Comparison of ENCODE assay signal across 8 cellular contexts in the genomic region with DNA sequence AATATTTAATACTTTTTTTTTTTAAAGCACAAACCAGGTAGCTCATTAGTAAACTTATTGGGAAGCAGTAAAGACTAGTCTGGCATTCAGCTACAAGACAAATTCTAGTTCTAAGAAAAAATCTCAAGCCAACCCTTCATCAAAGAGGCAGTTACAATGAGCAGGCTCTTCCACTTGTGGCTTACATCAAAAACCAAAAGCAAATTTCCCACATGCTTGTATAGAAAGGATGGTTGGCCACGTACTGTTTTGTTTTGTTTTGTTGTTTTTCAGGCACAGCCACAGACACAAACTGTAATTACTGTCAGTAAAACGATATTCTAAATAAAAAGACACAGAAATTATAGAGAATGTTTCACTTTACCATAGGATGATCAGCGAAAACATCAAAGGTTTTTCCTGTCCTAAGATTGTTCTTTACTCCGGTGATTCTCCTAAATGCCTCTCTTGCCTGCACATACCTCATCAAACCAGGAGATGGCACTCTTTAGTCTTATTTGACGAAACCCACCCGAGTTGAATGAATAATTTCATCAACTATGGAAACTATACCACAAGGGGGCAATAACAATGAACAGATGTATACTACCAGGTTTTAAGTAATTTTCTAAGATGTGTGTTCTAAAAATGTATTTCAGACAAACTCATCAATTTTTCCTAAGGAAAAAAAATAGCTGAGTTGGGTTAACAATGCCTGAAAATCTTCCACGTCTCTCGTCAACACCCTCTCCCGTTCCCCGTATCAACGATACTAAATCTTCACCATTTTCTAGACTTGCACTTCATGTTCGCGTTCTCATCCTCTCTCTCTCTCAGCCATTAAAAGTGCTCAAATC. TPM values are rescaled to one million over a fixed set of nuclear protein-coding genes. Genes with fewer than 3 reads are reported as not detected.
DNase-seq lines count a peak whose midpoint lies in the region; ATAC-seq and TF ChIP-seq lines count a peak whose summit lies in the region.

No MANE protein-coding gene starts in this region.

- H3K36me3 ChIP-seq in esophagus muscularis mucosa, result no peaks in the 10 kb centered on the region
- no peaks in the 10 kb centered on the region for H3K36me3 ChIP-seq in upper lobe of right lung

- DNase-seq in AG10803 (ENCODE audit: low read depth) (peak; percentile 82), HS-5 (ENCODE audit: low read depth) (peak; percentile 74), NCI-H82 (lab: John Stamatoyannopoulos, UW) (peak; percentile 92), activated T-cell treated with anti-CD3 and anti-CD28 coated beads for 24 hours (ENCODE audit: low read depth) (peak; percentile 46), esophagus muscularis mucosa (ENCODE audit: extremely low spot score) (peak; percentile 93), upper lobe of right lung (no peak)
- DNase-seq in naive thymus-derived CD8-positive, alpha-beta T cell, result peak in 9 of 10 donors; percentile 33 to 84 (median 62)

- H3K9me3 ChIP-seq in esophagus muscularis mucosa, result no peaks in the 10 kb centered on the region
- no peaks in the 10 kb centered on the region for H3K9me3 ChIP-seq in upper lobe of right lung

- H3K27ac ChIP-seq in esophagus muscularis mucosa (replicated peaks in 1 of 4), result peak overlapping the region in 3 of 4 donors; percentile 29 to 39 (median 34)
- H3K27ac ChIP-seq in upper lobe of right lung, result no peak overlapping the region

- peaks cover 5 to 10% (median 8%) of the 10 kb centered on the region in 3 donors for H3K36me3 Mint-ChIP-seq in naive thymus-derived CD8-positive, alpha-beta T cell

- peak overlapping the region; percentile 49 to 77 (median 62) for H3K4me3 Mint-ChIP-seq in naive thymus-derived CD8-positive, alpha-beta T cell

- ATAC-seq in GM18517 (IDR thresholded peaks at IDR 0.05; ENCODE audit: unreplicated experiment), result peak; percentile 74
- peak; percentile 90 to 92 for ATAC-seq in naive thymus-derived CD8-positive, alpha-beta T cell
- peak; percentile 97 for ATAC-seq in upper lobe of right lung

- TF ChIP-seq CTCF in AG10803 (conservative IDR thresholded peaks at IDR 0.05; ENCODE audit: low read length) (peak; percentile 99), esophagus muscularis mucosa (IDR thresholded peaks at IDR 0.05) (peak; percentile 92 to 98 (median 96)), upper lobe of right lung (IDR thresholded peaks at IDR 0.05) (peak; percentile 96)

- H3K27ac Mint-ChIP-seq in naive thymus-derived CD8-positive, alpha-beta T cell, result peak overlapping the region; percentile 3 to 93 (median 56)

- peaks cover 3 to 20% (median 15%) of the 10 kb centered on the region in 4 donors for H3K4me1 Mint-ChIP-seq in naive thymus-derived CD8-positive, alpha-beta T cell

- H3K4me3 ChIP-seq in AG10803 (ENCODE audit: low read length), result no peak overlapping the region
- peak overlapping the region; percentile 15 to 39 (median 34) for H3K4me3 ChIP-seq in esophagus muscularis mucosa
- peak overlapping the region; percentile 3 for H3K4me3 ChIP-seq in upper lobe of right lung

- TF ChIP-seq POLR2A in esophagus muscularis mucosa (IDR thresholded peaks at IDR 0.05; ENCODE audit: low read depth), result no peak

- H3K9me3 Mint-ChIP-seq in naive thymus-derived CD8-positive, alpha-beta T cell, result peaks cover 0 to 2% (median 0%) of the 10 kb centered on the region in 9 donors

- H3K4me1 ChIP-seq in esophagus muscularis mucosa (peaks cover 0 to 15% (median 8%) of the 10 kb centered on the region in 4 donors), upper lobe of right lung (no peaks in the 10 kb centered on the region)

- no peaks in the 10 kb centered on the region for H3K27me3 Mint-ChIP-seq in naive thymus-derived CD8-positive, alpha-beta T cell

- TF ChIP-seq EP300 in esophagus muscularis mucosa (IDR thresholded peaks at IDR 0.05), result no peak

- intact Hi-C loops in esophagus muscularis mucosa (cut with DNase I) (loop anchor here (1.0 to 10.0 kb wide), 3 partner anchors 102 to 216 kb away; partner anchors contain the start of genes DIPK1A and MTF2), upper lobe of right lung (cut with DNase I) (loop anchor here (10.0 kb wide), 1 partner anchor 136 kb away; no protein-coding TSS in a partner anchor)

- WGBS in esophagus muscularis mucosa, result 15% methylated on average over 13 of the region's 13 CpGs

- POLR2A ChIA-PET in naive thymus-derived CD8-positive, alpha-beta T cell (lab: Charles Lee), result interaction anchor here (1.3 to 5.3 kb wide), 4 partner anchors 102 to 220 kb away, joined by 3 to 56 read pairs (median 10); partner anchors contain the start of genes DIPK1A and MTF2

- H3K27me3 ChIP-seq in esophagus muscularis mucosa (no peaks in the 10 kb centered on the region), upper lobe of right lung (no peaks in the 10 kb centered on the region)

RNA-seq across cellular contexts. Expression of gene RPL5, which starts 26.9 kb away (rescaled TPM):
- 1,000 to 10,000 TPM; 1,085 to 2,182 (median 1,790) TPM for total RNA-seq in esophagus muscularis mucosa
- total RNA-seq in naive thymus-derived CD8-positive, alpha-beta T cell, result 1,000 to 10,000 TPM; 1,607 to 1,641 TPM
- polyA plus RNA-seq in naive thymus-derived CD8-positive, alpha-beta T cell, result 1,000 to 10,000 TPM; 3,250 to 3,560 (median 3,276) TPM
- total RNA-seq in upper lobe of right lung, result 711 TPM
